Comparison of ENCODE assay signal across 11 cellular contexts in genomic region chr6:7166410-7167293, GRCh38. TPM values are rescaled to one million over a fixed set of nuclear protein-coding genes. Genes with fewer than 3 reads are reported as not detected.
A peak's percentile ranks its signal among the peaks of the same experiment; 100 is the strongest.
DNase-seq lines count a peak whose midpoint lies in the region; ATAC-seq and TF ChIP-seq lines count a peak whose summit lies in the region.
"Had no signal": no experiment of that assay in that cellular context is flagged by ENCODE, and none has a peak within 500 bp of the region (broad histone marks: within the 10 kb centered on the region; RNA-seq: fewer than 3 reads in every experiment).

No MANE protein-coding gene starts in this region.

- H3K4me3 ChIP-seq in fibroblast of mammary gland (ENCODE audit: control insufficient read depth, low read depth, low read length), result no peak overlapping the region

- no peak for ATAC-seq in GM19455 (IDR thresholded peaks at IDR 0.05; ENCODE audit: unreplicated experiment)
- ATAC-seq in GM18519 (IDR thresholded peaks at IDR 0.05; ENCODE audit: low FRiP score, unreplicated experiment), result no peak
- ATAC-seq: activated T-cell treated with anti-CD3 and anti-CD28 coated beads, Interleukin-2, amount 50 U/mL, for 72 hours had no signal

- TF ChIP-seq CTCF in fibroblast of mammary gland (conservative IDR thresholded peaks at IDR 0.05; ENCODE audit: control insufficient read depth, insufficient read depth, low read depth, low read length), result no peak

- DNase-seq in H4 (ENCODE audit: low spot score) (peak; percentile 29), RPMI7951 (ENCODE audit: low read depth) (peak; percentile 77), fibroblast of mammary gland (ENCODE audit: low read depth) (peak; percentile 75), renal cortical epithelial cell (ENCODE audit: low read depth) (peak; percentile 73), NCI-H2107 (lab: John Stamatoyannopoulos, UW) (no peak), mesenteric fat pad (ENCODE audit: low spot score) (no peak)
- DNase-seq: activated T-cell treated with anti-CD3 and anti-CD28 coated beads, Interleukin-2, amount 50 U/mL, for 72 hours; naive B cell; SW 1271 had no signal

RNA-seq across cellular contexts. Expression of gene RREB1, which starts 58.9 kb away (rescaled TPM):
- total RNA-seq in H4 (2014; rRNA removed; shearing (Covaris generic)), result 5.3 and 13.0 TPM in 2 replicates
- total RNA-seq in RPMI7951 (2014; rRNA removed; shearing (Covaris generic)), result 5.8 and 6.0 TPM in 2 replicates
- total RNA-seq in renal cortical epithelial cell, result 13.5 and 42.6 TPM in 2 replicates
- 94.5 TPM for total RNA-seq in mesenteric fat pad

Comparison
In these comparisons a context has a peak if more than half of its experiments do, and no peak if none do; other contexts are left out.
1. DNase-seq: peak in H4 (single experiment), RPMI7951 (single experiment), fibroblast of mammary gland (single experiment) and renal cortical epithelial cell (single experiment); none in NCI-H2107 (single experiment) and mesenteric fat pad (single experiment).